ENCODE assay signal across 15 cellular contexts in the genomic region with DNA sequence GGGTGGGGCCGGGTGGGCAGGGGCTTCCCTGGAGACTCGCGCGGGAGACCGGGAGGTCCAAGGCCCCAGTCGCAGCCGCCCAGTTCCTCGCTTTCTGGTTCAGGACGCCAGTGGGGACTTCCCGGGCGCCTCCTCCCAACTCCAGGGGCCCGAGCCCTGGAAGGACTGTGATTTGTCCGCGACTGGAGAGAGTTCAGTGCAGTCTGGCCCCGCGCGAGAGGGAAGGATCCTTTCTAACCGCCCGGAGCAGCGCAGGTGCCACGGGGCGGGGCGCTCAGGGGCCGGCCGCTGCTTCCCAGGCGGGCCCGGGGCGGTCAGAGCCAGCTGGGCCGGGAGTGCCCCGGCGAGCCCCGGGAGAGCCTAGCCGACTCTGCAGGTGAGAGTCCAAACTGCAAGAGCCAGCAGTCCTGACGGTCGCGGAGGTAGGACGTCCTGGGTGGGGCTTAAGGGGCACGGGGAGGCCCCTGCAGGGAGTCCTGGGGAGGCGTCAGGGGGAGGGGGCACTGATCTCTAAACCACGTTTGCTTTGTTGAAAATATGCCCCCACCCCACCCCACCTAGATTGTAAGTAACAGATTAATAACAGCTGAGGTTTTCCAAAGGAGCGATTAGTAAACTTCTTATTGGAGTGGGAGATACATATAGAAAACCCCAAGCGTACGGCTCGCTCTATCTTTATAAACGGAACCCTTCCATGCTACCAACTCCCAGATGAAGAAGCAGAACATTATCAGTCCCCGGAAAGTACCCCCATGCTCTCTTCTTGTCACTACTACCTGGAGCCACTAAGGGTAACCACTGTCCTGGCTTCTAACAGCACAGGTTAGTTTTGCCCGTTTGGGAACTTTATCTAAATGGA. TPM values are rescaled to one million over a fixed set of nuclear protein-coding genes. Genes with fewer than 3 reads are reported as not detected.
DNase-seq lines count a peak whose midpoint lies in the region; ATAC-seq, FAIRE-seq and TF ChIP-seq lines count a peak whose summit lies in the region.
"Had no signal": no experiment of that assay in that cellular context is flagged by ENCODE, and none has a peak within 500 bp of the region (broad histone marks: within the 10 kb centered on the region; RNA-seq: fewer than 3 reads in every experiment).

No MANE protein-coding gene starts in this region.

- H3K4me1 ChIP-seq in HEK293 (ENCODE audit: control insufficient read depth, insufficient read depth, low read length), result peaks cover 4% of the 10 kb centered on the region; the same call in 1 of the 2 replicates
- H3K4me1 ChIP-seq in mucosa of descending colon (ENCODE audit: low read depth), result peaks cover 20% of the 10 kb centered on the region

- CTCF ChIA-PET in HEK293 (lab: Yijun Ruan, JAX), result interaction anchor here (1.2 to 4.1 kb wide), 3 partner anchors 12 to 105 kb away, joined by 4 to 21 read pairs (median 7); no protein-coding TSS in a partner anchor

- no peak for FAIRE-seq in frontal cortex (lab: Jason Lieb, UNC)
- FAIRE-seq: colon had no signal

- intact Hi-C loops in mucosa of descending colon (cut with DNase I, micrococcal nuclease), result loop anchor here in 1 of 2 donors (10.0 kb wide), 1 partner anchor 106 kb away; the partner anchor contains the start of gene GOT1

- TF ChIP-seq CTCF in HEK293 (tag by site-specific recombination; IDR thresholded peaks at IDR 0.05) (no peak; the same call in 1 of the 2 replicates), mucosa of descending colon (IDR thresholded peaks at IDR 0.05) (no peak)

- DNase-seq in 8988T (peak; percentile 71), T47D (ENCODE audit: low read depth in 1 of 2, low spot score in 1 of 2) (peak; percentile 81 to 93), mucosa of descending colon (peak; percentile 54 to 71 (median 61)), frontal cortex (ENCODE audit: low spot score in 2 of 2) (no peak), AG20443 (ENCODE audit: low spot score) (no peak), EL (no peak)
- DNase-seq: CD4-positive, CD25-positive, alpha-beta regulatory T cell; heart right ventricle; NCI-H446 treated with DMSO at 0.1 percent for 48 hours; ovary; T1000 had no signal

- ATAC-seq in mucosa of descending colon (peak; percentile 89), HG02798 (IDR thresholded peaks at IDR 0.05; ENCODE audit: poor library complexity, unreplicated experiment) (no peak)
- ATAC-seq: activated T-helper 17 cell treated with anti-CD3 and anti-CD28 coated beads, Interleukin-2, amount 50 U/mL, for 72 hours had no signal

- in situ Hi-C loops in T47D (cut with HindIII; ENCODE audit: low pct_unique_long_range_greater_than_20kb, low sequenced_read_pairs), result no loop called here

- POLR2A ChIA-PET in HEK293 (lab: Yijun Ruan, JAX), result no interaction called here

- no peaks in the 10 kb centered on the region for H3K36me3 ChIP-seq in HEK293 (ENCODE audit: control insufficient read depth in 2 of 2, insufficient read depth in 1 of 2, low read length in 2 of 2)
- no peaks in the 10 kb centered on the region for H3K36me3 ChIP-seq in mucosa of descending colon (ENCODE audit: low read depth)
- H3K36me3 ChIP-seq: heart right ventricle, ovary had no signal

- H3K27ac ChIP-seq in HEK293 (ENCODE audit: extremely low read depth, low read depth, low read length), result peak overlapping the region; percentile 55; the same call in 1 of the 2 replicates
- H3K27ac ChIP-seq: heart right ventricle, ovary had no signal

- peak overlapping the region; percentile 37 for H3K4me3 ChIP-seq in HEK293 (ENCODE audit: low read depth, low read length)
- no peak overlapping the region for H3K4me3 ChIP-seq in mucosa of descending colon
- H3K4me3 ChIP-seq: ovary had no signal

- H3K9me3 ChIP-seq in HEK293 (ENCODE audit: control insufficient read depth, insufficient read depth, low read depth, low read length) (no peaks in the 10 kb centered on the region), mucosa of descending colon (no peaks in the 10 kb centered on the region)
- H3K9me3 ChIP-seq: heart right ventricle, ovary had no signal

TF ChIP-seq in HEK293, 187 proteins besides CTCF, POLR2A, EP300 and RAD21 (continues in another document):
- TF ChIP-seq WT1 (tag by site-specific recombination; IDR thresholded peaks at IDR 0.05) (no peak), ZNF639 (tag by site-specific recombination; IDR thresholded peaks at IDR 0.05) (no peak), ZNF677 (tag by site-specific recombination; IDR thresholded peaks at IDR 0.05) (no peak), ZFP37 (tag by site-specific recombination; IDR thresholded peaks at IDR 0.05) (no peak), ZNF585B (tag by site-specific recombination; IDR thresholded peaks at IDR 0.05) (no peak), ZNF366 (tag by site-specific recombination; conservative IDR thresholded peaks at IDR 0.05) (no peak), GLI4 (tag by site-specific recombination; IDR thresholded peaks at IDR 0.05) (no peak), ZNF280D (tag by site-specific recombination; IDR thresholded peaks at IDR 0.05) (no peak), ZNF157 (tag by site-specific recombination; IDR thresholded peaks at IDR 0.05) (no peak), ZNF529 (tag by site-specific recombination; IDR thresholded peaks at IDR 0.05; ENCODE audit: insufficient replicate concordance) (no peak), BCL11A (tag by site-specific recombination; IDR thresholded peaks at IDR 0.05; ENCODE audit: low read depth) (no peak), ZFP69B (tag by site-specific recombination; IDR thresholded peaks at IDR 0.05) (no peak), ZFP3 (tag by site-specific recombination; IDR thresholded peaks at IDR 0.05; ENCODE audit: low read depth) (no peak), ZNF426 (tag by site-specific recombination; IDR thresholded peaks at IDR 0.05) (no peak), ZNF184 (tag by site-specific recombination; IDR thresholded peaks at IDR 0.05) (0 out of 2 replicates have a peak, but pooled peaks have one; percentile 16), ZNF768 (tag by site-specific recombination; IDR thresholded peaks at IDR 0.05) (no peak), ZBTB8A (tag by site-specific recombination; IDR thresholded peaks at IDR 0.05) (peak; percentile 56; the same call in 1 of the 2 replicates), ZNF747 (tag by site-specific recombination; IDR thresholded peaks at IDR 0.05) (no peak)
- TF ChIP-seq, protein P1, sequence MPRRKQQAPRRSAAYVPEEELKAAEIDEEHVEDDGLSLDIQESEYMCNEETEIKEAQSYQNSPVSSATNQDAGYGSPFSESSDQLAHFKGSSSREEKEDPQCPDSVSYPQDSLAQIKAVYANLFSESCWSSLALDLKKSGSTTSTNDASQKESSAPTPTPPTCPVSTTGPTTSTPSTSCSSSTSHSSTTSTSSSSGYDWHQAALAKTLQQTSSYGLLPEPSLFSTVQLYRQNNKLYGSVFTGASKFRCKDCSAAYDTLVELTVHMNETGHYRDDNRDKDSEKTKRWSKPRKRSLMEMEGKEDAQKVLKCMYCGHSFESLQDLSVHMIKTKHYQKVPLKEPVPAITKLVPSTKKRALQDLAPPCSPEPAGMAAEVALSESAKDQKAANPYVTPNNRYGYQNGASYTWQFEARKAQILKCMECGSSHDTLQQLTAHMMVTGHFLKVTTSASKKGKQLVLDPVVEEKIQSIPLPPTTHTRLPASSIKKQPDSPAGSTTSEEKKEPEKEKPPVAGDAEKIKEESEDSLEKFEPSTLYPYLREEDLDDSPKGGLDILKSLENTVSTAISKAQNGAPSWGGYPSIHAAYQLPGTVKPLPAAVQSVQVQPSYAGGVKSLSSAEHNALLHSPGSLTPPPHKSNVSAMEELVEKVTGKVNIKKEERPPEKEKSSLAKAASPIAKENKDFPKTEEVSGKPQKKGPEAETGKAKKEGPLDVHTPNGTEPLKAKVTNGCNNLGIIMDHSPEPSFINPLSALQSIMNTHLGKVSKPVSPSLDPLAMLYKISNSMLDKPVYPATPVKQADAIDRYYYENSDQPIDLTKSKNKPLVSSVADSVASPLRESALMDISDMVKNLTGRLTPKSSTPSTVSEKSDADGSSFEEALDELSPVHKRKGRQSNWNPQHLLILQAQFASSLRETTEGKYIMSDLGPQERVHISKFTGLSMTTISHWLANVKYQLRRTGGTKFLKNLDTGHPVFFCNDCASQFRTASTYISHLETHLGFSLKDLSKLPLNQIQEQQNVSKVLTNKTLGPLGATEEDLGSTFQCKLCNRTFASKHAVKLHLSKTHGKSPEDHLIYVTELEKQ (tag by site-specific recombination; IDR thresholded peaks at IDR 0.05; ENCODE audit: borderline replicate concordance), result no peak

RNA-seq across cellular contexts. Expression of gene NKX2-3, which starts 8.2 kb away (rescaled TPM):
- 10 to 100 TPM in 2 of 3 donors, 1 to 10 TPM in 1; 4.9 to 38.5 (median 11.0) TPM for total RNA-seq in mucosa of descending colon
- total RNA-seq in frontal cortex, result under 0.01 TPM
- total RNA-seq: activated T-helper 17 cell treated with anti-CD3 and anti-CD28 coated beads, Interleukin-2, amount 50 U/mL, for 72 hours; CD4-positive, CD25-positive, alpha-beta regulatory T cell; heart right ventricle had no signal

Comparison
In these comparisons a context has a peak if more than half of its experiments do, and no peak if none do; other contexts are left out.
1. DNase-seq: peak in 8988T (single experiment), T47D (2 of 2) and mucosa of descending colon (3 of 3); none in frontal cortex (0 of 2), AG20443 (single experiment) and EL (single experiment).